In the genomic region with DNA sequence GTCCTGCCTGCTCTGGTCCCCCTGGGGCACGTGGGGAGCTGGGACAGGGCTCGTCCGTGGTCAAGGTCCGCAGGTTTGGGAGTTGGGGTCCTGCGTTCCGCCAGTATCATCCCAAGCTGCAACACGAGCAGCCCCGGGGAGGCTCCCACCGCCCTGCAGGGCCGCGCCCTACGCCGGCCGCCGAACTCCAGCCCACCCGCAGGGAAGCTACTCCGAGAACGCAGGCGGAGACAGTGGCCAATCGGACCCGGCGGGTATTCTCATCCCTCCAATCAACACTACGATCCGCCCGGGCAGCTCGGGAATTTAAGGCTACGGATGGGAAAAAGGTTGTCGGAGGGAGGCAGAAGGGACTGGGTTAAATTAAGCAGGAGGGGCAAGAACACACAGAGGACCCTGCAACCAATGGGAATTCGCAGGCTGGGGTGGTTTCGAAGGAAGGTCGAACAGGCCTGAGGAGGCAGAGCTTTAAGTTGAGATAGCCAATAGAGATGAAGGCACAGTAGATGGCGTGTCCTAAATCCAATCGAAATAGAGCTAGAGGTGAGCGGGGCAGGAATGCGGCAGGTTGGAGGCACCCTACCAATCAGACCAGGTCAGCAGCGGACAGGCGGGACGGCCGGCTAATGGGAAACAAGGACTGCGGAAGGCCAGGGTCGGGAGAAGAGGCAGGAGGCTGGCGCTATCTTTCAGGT, we compare ENCODE assay signal across 8 cellular contexts. TPM values are rescaled to one million over a fixed set of nuclear protein-coding genes. Genes with fewer than 3 reads are reported as not detected.
DNase-seq lines count a peak whose midpoint lies in the region; ATAC-seq and TF ChIP-seq lines count a peak whose summit lies in the region.

No MANE protein-coding gene starts in this region.

- peaks cover 33% of the 10 kb centered on the region for H3K36me3 Mint-ChIP-seq in CD8-positive, alpha-beta T cell

- H3K36me3 ChIP-seq in CD8-positive, alpha-beta T cell (ENCODE audit: insufficient read depth, low read length) = no peaks in the 10 kb centered on the region
- H3K36me3 ChIP-seq in effector memory CD4-positive, alpha-beta T cell (ENCODE audit: control insufficient read depth, insufficient read depth, low read length) = peaks cover 9% of the 10 kb centered on the region
- peaks cover 0 to 18% of the 10 kb centered on the region in 2 donors for H3K36me3 ChIP-seq in lung (ENCODE audit: control insufficient read depth in 2 of 2, insufficient read depth in 2 of 2, low read length in 2 of 2)

- no peak for TF ChIP-seq CTCF in CD8-positive, alpha-beta T cell (IDR thresholded peaks at IDR 0.05)
- no peak for TF ChIP-seq CTCF in lung (IDR thresholded peaks at IDR 0.05; ENCODE audit: control extremely low read depth, extremely low read depth)

- peak; percentile 79 for ATAC-seq in CD8-positive, alpha-beta T cell
- peak; percentile 82 for ATAC-seq in GM19438 (IDR thresholded peaks at IDR 0.05; ENCODE audit: low read depth, unreplicated experiment)
- peak; percentile 69 for ATAC-seq in HG03565 (IDR thresholded peaks at IDR 0.05; ENCODE audit: unreplicated experiment)
- ATAC-seq in lung (ENCODE audit: insufficient read depth, low FRiP score) = peak; percentile 90

- H3K9me3 ChIP-seq in CD8-positive, alpha-beta T cell (ENCODE audit: low read length) = no peaks in the 10 kb centered on the region
- H3K9me3 ChIP-seq in effector memory CD4-positive, alpha-beta T cell (ENCODE audit: control insufficient read depth, low read length) = no peaks in the 10 kb centered on the region
- H3K9me3 ChIP-seq in lung (ENCODE audit: control insufficient read depth in 2 of 2, insufficient read depth in 1 of 2, low read length in 1 of 2) = no peaks in the 10 kb centered on the region

- H3K4me3 Mint-ChIP-seq in CD8-positive, alpha-beta T cell = no peak overlapping the region

- WGBS in lung, 2 donors = 0% methylated on average over 42 of the region's 42 CpGs

- no peaks in the 10 kb centered on the region for H3K27me3 ChIP-seq in CD8-positive, alpha-beta T cell (ENCODE audit: insufficient read depth, low read length)
- H3K27me3 ChIP-seq in effector memory CD4-positive, alpha-beta T cell (replicated peaks; ENCODE audit: control insufficient read depth, insufficient read depth, low read length, poor library complexity, severe bottlenecking) = no peaks in the 10 kb centered on the region
- no peaks in the 10 kb centered on the region for H3K27me3 ChIP-seq in lung (ENCODE audit: control insufficient read depth, insufficient read depth)

- peak overlapping the region; percentile 90 for H3K4me3 ChIP-seq in CD8-positive, alpha-beta T cell (ENCODE audit: low read depth, low read length)
- peak overlapping the region; percentile 92 for H3K4me3 ChIP-seq in effector memory CD4-positive, alpha-beta T cell (ENCODE audit: insufficient read depth, low read depth, low read length, poor library complexity, severe bottlenecking)
- H3K4me3 ChIP-seq in lung = peak overlapping the region; percentile 79

- DNase-seq in CD8-positive, alpha-beta T cell = peak; percentile 87 to 96 (median 91)
- peak; percentile 100 for DNase-seq in NCI-H748 treated with DMSO at 0.1 percent for 48 hours (lab: John Stamatoyannopoulos, UW)
- DNase-seq in activated CD4-positive, alpha-beta T cell treated with anti-CD3 and anti-CD28 coated beads, Interleukin-2, amount 50 U/mL, for 4 hours = peak; percentile 91
- peak; percentile 89 to 93 (median 93) for DNase-seq in effector memory CD4-positive, alpha-beta T cell
- DNase-seq in lung (ENCODE audit: low spot score) = peak; percentile 99
- peak; percentile 76 to 90 (median 76) for DNase-seq in stimulated activated CD4-positive, alpha-beta T cell treated with anti-CD3 and anti-CD28 coated beads, TNF-alpha, amount 100 ng/mL, for 4 hours (ENCODE audit: low read depth in 3 of 3)

- POLR2A ChIA-PET in CD8-positive, alpha-beta T cell (lab: Charles Lee) = interaction anchor here (0.6 to 10.0 kb wide), 22 partner anchors 11 to 264 kb away, joined by 3 to 175 read pairs (median 5); a partner anchor contains a TSS

- H3K4me1 Mint-ChIP-seq in CD8-positive, alpha-beta T cell (ENCODE audit: low read depth) = peaks cover 19% of the 10 kb centered on the region

- peak overlapping the region; percentile 64 for H3K27ac ChIP-seq in CD8-positive, alpha-beta T cell (ENCODE audit: low read depth, low read length)
- H3K27ac ChIP-seq in effector memory CD4-positive, alpha-beta T cell (ENCODE audit: insufficient read depth, low read length, poor library complexity, severe bottlenecking) = peak overlapping the region; percentile 89
- H3K27ac ChIP-seq in lung (ENCODE audit: low read depth in 1 of 2, low read length in 1 of 2) = peak overlapping the region; percentile 94 to 95

- CTCF ChIA-PET in CD8-positive, alpha-beta T cell (lab: Charles Lee) = interaction anchor here (0.5 to 6.8 kb wide), 17 partner anchors 10 to 257 kb away, joined by 3 to 34 read pairs (median 5); a partner anchor contains a TSS

- no peaks in the 10 kb centered on the region for H3K9me3 Mint-ChIP-seq in CD8-positive, alpha-beta T cell

- H3K4me1 ChIP-seq in CD8-positive, alpha-beta T cell (ENCODE audit: insufficient read depth, low read length) = peaks cover 22% of the 10 kb centered on the region
- peaks cover 28% of the 10 kb centered on the region for H3K4me1 ChIP-seq in effector memory CD4-positive, alpha-beta T cell (ENCODE audit: control insufficient read depth, insufficient read depth, low read length, poor library complexity, severe bottlenecking)
- peaks cover 7 to 18% of the 10 kb centered on the region in 2 donors for H3K4me1 ChIP-seq in lung (ENCODE audit: control insufficient read depth in 2 of 2, insufficient read depth in 2 of 2, low read length in 2 of 2)

- no peaks in the 10 kb centered on the region for H3K27me3 Mint-ChIP-seq in CD8-positive, alpha-beta T cell (ENCODE audit: low read depth)

- peak overlapping the region; percentile 53 for H3K27ac Mint-ChIP-seq in CD8-positive, alpha-beta T cell

- intact Hi-C loops in CD8-positive, alpha-beta T cell (cut with DNase I, micrococcal nuclease) = loop anchor here (1.0 to 10.0 kb wide), 14 partner anchors 18 to 257 kb away; a partner anchor contains a TSS

RNA-seq across cellular contexts. Expression of a gene that starts 0.6 kb away (rescaled TPM):
- 10 to 100 TPM; 34.5 to 34.7 TPM for total RNA-seq in CD8-positive, alpha-beta T cell
- total RNA-seq in lung = 10 to 100 TPM; 63.8 to 75.4 TPM
- 100 to 1,000 TPM in 1 of 2 donors, 10 to 100 TPM in 1; 76.2 to 101 TPM for polyA plus RNA-seq in lung

RNA-seq across cellular contexts. Expression of a gene that starts 16.1 kb away (rescaled TPM):
- total RNA-seq in CD8-positive, alpha-beta T cell = 10 to 100 TPM; 17.6 to 18.5 TPM
- 10 to 100 TPM in 1 of 2 donors, 1 to 10 TPM in 1; 3.3 to 10.7 TPM for total RNA-seq in lung
- polyA plus RNA-seq in lung = 1 to 10 TPM; 7.2 to 9.3 TPM

RNA-seq across cellular contexts. Expression of a gene that starts 18.7 kb away (rescaled TPM):
- total RNA-seq in CD8-positive, alpha-beta T cell = 100 to 1,000 TPM; 321 to 326 TPM
- 100 to 1,000 TPM; 461 to 827 TPM for total RNA-seq in lung
- polyA plus RNA-seq in lung = 1,000 to 10,000 TPM in 1 of 2 donors, 100 to 1,000 TPM in 1; 671 to 2,264 TPM

RNA-seq across cellular contexts. Expression of a gene that starts 20.5 kb away (rescaled TPM):
- 10 to 100 TPM; 40.1 to 42.3 TPM for total RNA-seq in CD8-positive, alpha-beta T cell
- 10 to 100 TPM; 15.0 to 53.4 TPM for total RNA-seq in lung
- polyA plus RNA-seq in lung = 10 to 100 TPM; 45.8 to 66.3 TPM

RNA-seq across cellular contexts. Expression of a gene that starts 26.9 kb away (rescaled TPM):
- 10 to 100 TPM; 49.3 to 52.2 TPM for total RNA-seq in CD8-positive, alpha-beta T cell
- total RNA-seq in lung = 100 to 1,000 TPM in 1 of 2 donors, 10 to 100 TPM in 1; 30.8 to 107 TPM
- polyA plus RNA-seq in lung = 100 to 1,000 TPM in 1 of 2 donors, 10 to 100 TPM in 1; 86.7 to 142 TPM

Comparison
In these comparisons a context has a peak if more than half of its experiments do, and no peak if none do; other contexts are left out.
1. Peak in every context shown above with its lines: DNase-seq, ATAC-seq, H3K4me3 ChIP-seq and H3K27ac ChIP-seq.